In genomic region chr1:44676484-44677200, GRCh38 we compare ENCODE assay signal across 13 cellular contexts. TPM values are rescaled to one million over a fixed set of nuclear protein-coding genes. Genes with fewer than 3 reads are reported as not detected.
DNase-seq lines count a peak whose midpoint lies in the region; ATAC-seq and TF ChIP-seq lines count a peak whose summit lies in the region.
"Had no signal": no experiment of that assay in that cellular context is flagged by ENCODE, and none has a peak within 500 bp of the region (broad histone marks: within the 10 kb centered on the region; RNA-seq: fewer than 3 reads in every experiment).

No MANE protein-coding gene starts in this region.

- DNase-seq in cardiac muscle cell (ENCODE audit: low read depth in 1 of 2, low spot score in 1 of 2): peak in 1 of 2 donors; percentile 59
- no peak for DNase-seq in left ventricle myocardium superior
- peak; percentile 77 for DNase-seq in RPMI8226
- peak; percentile 89 to 92 for DNase-seq in foreskin fibroblast
- DNase-seq in upper lobe of left lung: peak in 1 of 2 donors; percentile 38
- DNase-seq in Caco-2: no peak
- no peak for DNase-seq in UCSD-AML1 (lab: John Stamatoyannopoulos, UW; ENCODE audit: unreplicated experiment)
- no peak for DNase-seq in stimulated activated CD4-positive, alpha-beta T cell treated with anti-CD3 and anti-CD28 coated beads, Interleukin-4, amount 100 ng/mL, for 24 hours

- H3K27ac Mint-ChIP-seq in Caco-2 (ENCODE audit: unreplicated experiment): no peak overlapping the region
- H3K27ac Mint-ChIP-seq: activated T-helper 2 cell treated with anti-CD3 and anti-CD28 coated beads, Interferon-gamma antibody, Interleukin-2, Interleukin-4, amounts not matched to agents 10 μg/mL and 5 μg/mL and 100 μg/mL, durations not matched to agents 14 hours and 24 hours and 36 hours; CD4-positive, CD25-positive, alpha-beta regulatory T cell had no signal

- 59 to 65% methylated on average over 5 of the region's 5 CpGs for WGBS in upper lobe of left lung, 2 donors

- no peaks in the 10 kb centered on the region for H3K36me3 ChIP-seq in cardiac muscle cell
- no peaks in the 10 kb centered on the region for H3K36me3 ChIP-seq in upper lobe of left lung
- no peaks in the 10 kb centered on the region for H3K36me3 ChIP-seq in Caco-2 (ENCODE audit: control insufficient read depth, insufficient read depth, low read length)
- H3K36me3 ChIP-seq: vagina had no signal

- H3K4me3 ChIP-seq in cardiac muscle cell: no peak overlapping the region
- no peak overlapping the region for H3K4me3 ChIP-seq in foreskin fibroblast (ENCODE audit: low read depth in 1 of 2, low read length in 2 of 2)
- H3K4me3 ChIP-seq in upper lobe of left lung: no peak overlapping the region
- H3K4me3 ChIP-seq in Caco-2 (ENCODE audit: low read depth, low read length): no peak overlapping the region
- H3K4me3 ChIP-seq: skin epidermis, vagina had no signal

- no peak for TF ChIP-seq EP300 in upper lobe of left lung (IDR thresholded peaks at IDR 0.05)

- intact Hi-C loops in left ventricle myocardium superior (cut with micrococcal nuclease): no loop called here
- intact Hi-C loops in Caco-2 (cut with micrococcal nuclease; ENCODE audit: unreplicated experiment): loop anchor here (1.0 kb wide), 1 partner anchor 21 kb away; no protein-coding TSS in a partner anchor

- H3K9me3 ChIP-seq in cardiac muscle cell (ENCODE audit: low read depth) (no peaks in the 10 kb centered on the region), upper lobe of left lung (no peaks in the 10 kb centered on the region), Caco-2 (no peaks in the 10 kb centered on the region)
- H3K9me3 ChIP-seq: vagina had no signal

- no peaks in the 10 kb centered on the region for H3K27me3 Mint-ChIP-seq in Caco-2 (ENCODE audit: insufficient read depth, unreplicated experiment)

- no TSS peak for BruUV-seq in Caco-2 (replicated peaks; lab: Mats Ljungman, UMichigan)

- peaks cover 8% of the 10 kb centered on the region for H3K36me3 Mint-ChIP-seq in Caco-2 (ENCODE audit: insufficient read depth, unreplicated experiment)

- TF ChIP-seq CTCF in cardiac muscle cell (IDR thresholded peaks at IDR 0.05; ENCODE audit: low read depth, low read length) (no peak), foreskin fibroblast (IDR thresholded peaks at IDR 0.05; ENCODE audit: low read depth, low read length) (no peak), upper lobe of left lung (IDR thresholded peaks at IDR 0.05) (no peak), Caco-2 (IDR thresholded peaks at IDR 0.05; ENCODE audit: insufficient read depth in 1 of 2, low read depth in 1 of 2, low read length in 1 of 2, severe bottlenecking in 1 of 2, unreplicated experiment in 1 of 2) (no peak)

- no peaks in the 10 kb centered on the region for H3K9me3 Mint-ChIP-seq in Caco-2 (ENCODE audit: unreplicated experiment)
- H3K9me3 Mint-ChIP-seq: activated T-helper 2 cell treated with anti-CD3 and anti-CD28 coated beads, Interferon-gamma antibody, Interleukin-2, Interleukin-4, amounts not matched to agents 10 μg/mL and 5 μg/mL and 100 μg/mL, durations not matched to agents 14 hours and 24 hours and 36 hours; CD4-positive, CD25-positive, alpha-beta regulatory T cell had no signal

- H3K27ac ChIP-seq in cardiac muscle cell (peak overlapping the region; percentile 79), upper lobe of left lung (peak overlapping the region; percentile 70 to 98 (median 96))
- H3K27ac ChIP-seq: vagina had no signal

- no peaks in the 10 kb centered on the region for H3K4me1 Mint-ChIP-seq in Caco-2 (ENCODE audit: low read depth, unreplicated experiment)

- CTCF ChIA-PET in Caco-2 (lab: Charles Lee): no interaction called here

- H3K4me3 Mint-ChIP-seq in Caco-2 (ENCODE audit: unreplicated experiment): no peak overlapping the region
- H3K4me3 Mint-ChIP-seq: CD4-positive, CD25-positive, alpha-beta regulatory T cell had no signal

- H3K4me1 ChIP-seq in cardiac muscle cell (ENCODE audit: low read depth) (peaks cover 15% of the 10 kb centered on the region), upper lobe of left lung (peaks cover 37 to 53% (median 49%) of the 10 kb centered on the region in 4 donors), Caco-2 (peaks cover 3% of the 10 kb centered on the region; the same call in 1 of the 2 replicates)

- POLR2A ChIA-PET in Caco-2 (lab: Charles Lee): no interaction called here

- ATAC-seq in left ventricle myocardium superior: no peak
- no peak for ATAC-seq in upper lobe of left lung (ENCODE audit: low FRiP score in 2 of 2)

- no peaks in the 10 kb centered on the region for H3K27me3 ChIP-seq in cardiac muscle cell
- H3K27me3 ChIP-seq in upper lobe of left lung: no peaks in the 10 kb centered on the region
- H3K27me3 ChIP-seq in Caco-2 (replicated peaks; ENCODE audit: control insufficient read depth, insufficient read depth, low read length): no peaks in the 10 kb centered on the region
- H3K27me3 ChIP-seq: vagina had no signal

- TF ChIP-seq POLR2A in upper lobe of left lung (IDR thresholded peaks at IDR 0.05): no peak

RNA-seq across cellular contexts. Expression of gene ARMH1, which starts 2.1 kb away (rescaled TPM):
- total RNA-seq in cardiac muscle cell (2.4 and 5.7 TPM in 2 replicates), left ventricle myocardium superior (0.92 TPM), upper lobe of left lung (10 to 100 TPM in 4 of 6 donors, 1 to 10 TPM in 2; 4.6 to 29.3 (median 13.0) TPM), Caco-2 (2022) (0.37 TPM in 1 of 2 replicates, not detected in the other)
- polyA plus RNA-seq in cardiac muscle cell: 2.8 and 9.0 TPM in 2 replicates
- total RNA-seq: vagina had no signal

RNA-seq across cellular contexts. Expression of gene TMEM53, which starts 2.4 kb away (rescaled TPM):
- total RNA-seq in cardiac muscle cell (15.2 and 23.6 TPM in 2 replicates), left ventricle myocardium superior (9.1 TPM), upper lobe of left lung (10 to 100 TPM; 10.7 to 46.1 (median 19.7) TPM), Caco-2 (2022) (3.5 and 4.4 TPM in 2 replicates)
- polyA plus RNA-seq in cardiac muscle cell: 29.7 and 43.0 TPM in 2 replicates

RNA-seq across cellular contexts. Expression of gene RNU5D-1, which starts 54.3 kb away (rescaled TPM):
- total RNA-seq in cardiac muscle cell (not detected in 2 replicates), left ventricle myocardium superior (not detected), upper lobe of left lung (not detected), Caco-2 (2022) (16.3 TPM in 1 of 2 replicates, not detected in the other)
- polyA plus RNA-seq in cardiac muscle cell: not detected in 2 replicates
- total RNA-seq: activated T-helper 2 cell treated with anti-CD3 and anti-CD28 coated beads, Interferon-gamma antibody, Interleukin-2, Interleukin-4, amounts not matched to agents 10 μg/mL and 5 μg/mL and 100 μg/mL, durations not matched to agents 14 hours and 24 hours and 36 hours; CD4-positive, CD25-positive, alpha-beta regulatory T cell; frontal cortex; vagina had no signal
- polyA plus RNA-seq: CD4-positive, CD25-positive, alpha-beta regulatory T cell had no signal

Comparison
In these comparisons a context has a peak if more than half of its experiments do, and no peak if none do; other contexts are left out.
1. DNase-seq: peak in RPMI8226 (single experiment) and foreskin fibroblast (2 of 2); none in left ventricle myocardium superior (single experiment), Caco-2 (0 of 2), UCSD-AML1 (single experiment) and stimulated activated CD4-positive, alpha-beta T cell treated with anti-CD3 and anti-CD28 coated beads, Interleukin-4, amount 100 ng/mL, for 24 hours (single experiment).